Comparison of ENCODE assay signal across 21 cellular contexts in the genomic region with DNA sequence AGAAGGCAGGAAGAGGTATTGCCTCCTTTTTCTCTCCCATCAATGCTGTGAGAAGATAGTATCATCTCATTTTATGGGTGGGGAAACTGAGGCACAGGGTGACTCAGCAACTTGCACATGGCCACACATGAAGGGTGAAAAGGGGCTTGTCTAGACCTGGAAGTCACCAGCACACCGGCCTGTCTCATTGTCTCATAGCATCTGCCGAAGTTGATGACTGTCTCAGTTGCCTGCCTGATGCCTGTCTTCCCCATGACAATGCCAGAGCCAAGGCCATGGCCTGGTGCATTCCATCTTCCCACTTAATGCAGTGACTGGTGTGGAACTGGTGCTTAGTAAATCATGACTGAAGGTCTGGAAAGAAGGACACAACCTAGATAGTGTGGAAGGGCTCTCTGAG. TPM values are rescaled to one million over a fixed set of nuclear protein-coding genes. Genes with fewer than 3 reads are reported as not detected.
DNase-seq lines count a peak whose midpoint lies in the region; ATAC-seq, FAIRE-seq and TF ChIP-seq lines count a peak whose summit lies in the region.
"Had no signal": no experiment of that assay in that cellular context is flagged by ENCODE, and none has a peak within 500 bp of the region (broad histone marks: within the 10 kb centered on the region; RNA-seq: fewer than 3 reads in every experiment).

No MANE protein-coding gene starts in this region.

- TF ChIP-seq CTCF in chondrocyte (IDR thresholded peaks at IDR 0.05), result no peak
- TF ChIP-seq CTCF in osteoblast (IDR thresholded peaks at IDR 0.05; ENCODE audit: extremely low read depth, low read depth, low read length), result no peak

- H3K27ac Mint-ChIP-seq in chondrocyte (ENCODE audit: unreplicated experiment), result no peak overlapping the region
- H3K27ac Mint-ChIP-seq in activated T-cell treated with anti-CD3 and anti-CD28 coated beads, Interleukin-2, amount 50 U/mL, for 72 hours, result no peak overlapping the region
- H3K27ac Mint-ChIP-seq: CD4-positive, alpha-beta memory T cell; GM23338; H9 had no signal

- no peaks in the 10 kb centered on the region for H3K79me2 ChIP-seq in osteoblast (ENCODE audit: insufficient read depth, low read length)

- no peaks in the 10 kb centered on the region for H3K9me3 Mint-ChIP-seq in chondrocyte (ENCODE audit: low read depth)
- H3K9me3 Mint-ChIP-seq in activated T-cell treated with anti-CD3 and anti-CD28 coated beads, Interleukin-2, amount 50 U/mL, for 72 hours, result no peaks in the 10 kb centered on the region
- H3K9me3 Mint-ChIP-seq: GM23338, H9 had no signal

- H3K4me1 Mint-ChIP-seq in chondrocyte (ENCODE audit: low read depth), result no peaks in the 10 kb centered on the region
- no peaks in the 10 kb centered on the region for H3K4me1 Mint-ChIP-seq in activated T-cell treated with anti-CD3 and anti-CD28 coated beads, Interleukin-2, amount 50 U/mL, for 72 hours (ENCODE audit: low read depth)
- H3K4me1 Mint-ChIP-seq: CD4-positive, alpha-beta memory T cell had no signal

- H3K36me3 Mint-ChIP-seq in chondrocyte (ENCODE audit: low read depth), result no peaks in the 10 kb centered on the region
- H3K36me3 Mint-ChIP-seq in activated T-cell treated with anti-CD3 and anti-CD28 coated beads, Interleukin-2, amount 50 U/mL, for 72 hours (ENCODE audit: insufficient read depth in 2 of 2), result peaks cover 0 to 2% of the 10 kb centered on the region in 2 donors
- H3K36me3 Mint-ChIP-seq: CD4-positive, alpha-beta memory T cell had no signal

- no peaks in the 10 kb centered on the region for H3K36me3 ChIP-seq in osteoblast (ENCODE audit: insufficient read depth, low read length)

- DNase-seq in chondrocyte (ENCODE audit: low spot score) (peak; percentile 44), islet precursor cell (peak; percentile 45), osteoblast (ENCODE audit: insufficient read length, low spot score, missing footprints) (peak; percentile 58), NCI-H2081 (lab: John Stamatoyannopoulos, UW) (no peak), GM19239 (ENCODE audit: insufficient read length, low spot score) (no peak)
- DNase-seq in activated T-cell treated with anti-CD3 and anti-CD28 coated beads, Interleukin-2, amount 50 U/mL, for 72 hours, result no peak
- DNase-seq: C1 segment of cervical spinal cord; Calu3; CD4-positive, alpha-beta memory T cell; DMS53; GF-D8; H9 had no signal

- no peak for FAIRE-seq in GM19239 (lab: Jason Lieb, UNC)
- FAIRE-seq: GM12891, GM18507 had no signal

- no peak overlapping the region for H3K4me3 Mint-ChIP-seq in chondrocyte (ENCODE audit: unreplicated experiment)
- no peak overlapping the region for H3K4me3 Mint-ChIP-seq in activated T-cell treated with anti-CD3 and anti-CD28 coated beads, Interleukin-2, amount 50 U/mL, for 72 hours
- H3K4me3 Mint-ChIP-seq: CD4-positive, alpha-beta memory T cell; GM23338; H9 had no signal

- H4K20me1 ChIP-seq in osteoblast (ENCODE audit: insufficient read depth, low read length), result no peaks in the 10 kb centered on the region

- ATAC-seq in activated T-cell treated with anti-CD3 and anti-CD28 coated beads, Interleukin-2, amount 50 U/mL, for 72 hours (replicated peaks in 1 of 2), result no peak
- ATAC-seq: GM23338, HCT116 had no signal

- H2AFZ ChIP-seq in osteoblast (ENCODE audit: low read length), result no peak overlapping the region
- H2AFZ ChIP-seq: GM23338 had no signal

- no peaks in the 10 kb centered on the region for H3K4me1 ChIP-seq in osteoblast (ENCODE audit: insufficient read depth, low read length)

- no peak overlapping the region for H3K4me2 ChIP-seq in osteoblast (ENCODE audit: insufficient read depth, low read length)
- H3K4me2 ChIP-seq: GM23338 had no signal

- H3K27ac ChIP-seq in osteoblast (ENCODE audit: low read depth, low read length), result no peak overlapping the region

- H3K27me3 Mint-ChIP-seq in chondrocyte (ENCODE audit: low read depth), result peaks cover 43% of the 10 kb centered on the region
- H3K27me3 Mint-ChIP-seq in activated T-cell treated with anti-CD3 and anti-CD28 coated beads, Interleukin-2, amount 50 U/mL, for 72 hours (ENCODE audit: low read depth), result peaks cover 10% of the 10 kb centered on the region

- H3K9me3 ChIP-seq in osteoblast (ENCODE audit: low read depth, low read length), result no peaks in the 10 kb centered on the region

- no peak overlapping the region for H3K4me3 ChIP-seq in osteoblast (ENCODE audit: insufficient read depth, low read length)
- H3K4me3 ChIP-seq: GM23338 had no signal

- H3K27me3 ChIP-seq in osteoblast (ENCODE audit: insufficient read depth, low read length), result peaks cover 21% of the 10 kb centered on the region

RNA-seq across cellular contexts. Expression of a gene that starts 27.9 kb away (rescaled TPM):
- total RNA-seq in chondrocyte, result not detected in 3 replicates
- total RNA-seq in osteoblast, result not detected in 2 replicates
- total RNA-seq in activated T-cell treated with anti-CD3 and anti-CD28 coated beads, Interleukin-2, amount 50 U/mL, for 72 hours, result not detected
- total RNA-seq: A172; A673; Calu3; CD4-positive, alpha-beta memory T cell; Daoy; G401; GM23338; H4; H9 had no signal

Comparison
In these comparisons a context has a peak if more than half of its experiments do, and no peak if none do; other contexts are left out.
1. DNase-seq: peak in chondrocyte (single experiment), islet precursor cell (single experiment) and osteoblast (single experiment); none in activated T-cell treated with anti-CD3 and anti-CD28 coated beads, Interleukin-2, amount 50 U/mL, for 72 hours (0 of 2), NCI-H2081 (0 of 2) and GM19239 (single experiment).